Comparison of ENCODE assay signal across 7 cellular contexts in genomic region chr13:94928127-94928526, GRCh38.
"Had no signal": no experiment of that assay in that cellular context is flagged by ENCODE, and none has a peak within 500 bp of the region (broad histone marks: within the 10 kb centered on the region; RNA-seq: fewer than 3 reads in every experiment).

No MANE protein-coding gene starts in this region.

- H3K4me3 Mint-ChIP-seq: HFFc6 had no signal

- H3K27ac Mint-ChIP-seq: HFFc6 had no signal

- ATAC-seq: HCT116, K562 had no signal

- H3K4me1 ChIP-seq: HAP-1 had no signal

- H3K4me3 ChIP-seq: HAP-1, K562 had no signal

- DNase-seq: GOT3, H7, HFFc6, IMR-90 had no signal

- H3K9me3 Mint-ChIP-seq: HFFc6 had no signal

- H3K36me3 ChIP-seq: HAP-1 had no signal
